Comparison of ENCODE assay signal across 21 cellular contexts in genomic region chr4:139839664-139840063, GRCh38.
DNase-seq lines count a peak whose midpoint lies in the region; ATAC-seq and TF ChIP-seq lines count a peak whose summit lies in the region.
"Had no signal": no experiment of that assay in that cellular context is flagged by ENCODE, and none has a peak within 500 bp of the region (broad histone marks: within the 10 kb centered on the region; RNA-seq: fewer than 3 reads in every experiment).

No MANE protein-coding gene starts in this region.

- H4K20me1 ChIP-seq in hepatocyte (ENCODE audit: insufficient read depth, poor library complexity, severe bottlenecking) = no peaks in the 10 kb centered on the region

- peaks cover 3% of the 10 kb centered on the region for H3K9me3 Mint-ChIP-seq in neural crest cell
- H3K9me3 Mint-ChIP-seq: CD8-positive, alpha-beta T cell had no signal

- peak; percentile 54 for DNase-seq in NCI-H1092 treated with DMSO at 0.1 percent for 48 hours (lab: John Stamatoyannopoulos, UW)
- DNase-seq in NCI-H1092 (lab: John Stamatoyannopoulos, UW) = no peak
- peak; percentile 23 for DNase-seq in SK-N-DZ (ENCODE audit: low spot score)
- no peak for DNase-seq in hepatocyte (ENCODE audit: low spot score)
- no peak for DNase-seq in neural crest cell (ENCODE audit: low read depth, low spot score)
- DNase-seq in stimulated activated CD4-positive, alpha-beta T cell treated with anti-CD3 and anti-CD28 coated beads, Interleukin-4, amount 100 ng/mL, for 1 hour = no peak
- no peak for DNase-seq in SIG-M5 (lab: John Stamatoyannopoulos, UW)
- DNase-seq: ACHN; CD8-positive, alpha-beta T cell; DND-41; H7; Kasumi-1; NCI-H1694; NCI-H2171; PC-9; SHP77 treated with DMSO at 0.1 percent for 48 hours had no signal

- no peak for ATAC-seq in GM21381 (IDR thresholded peaks at IDR 0.05; ENCODE audit: unreplicated experiment)
- ATAC-seq: CD8-positive, alpha-beta T cell; GM12878 had no signal

- H3K4me3 Mint-ChIP-seq in neural crest cell = no peak overlapping the region
- H3K4me3 Mint-ChIP-seq: CD8-positive, alpha-beta T cell had no signal

- H3K27me3 Mint-ChIP-seq in neural crest cell (ENCODE audit: low read depth) = peaks cover 8% of the 10 kb centered on the region

- H2AFZ ChIP-seq in hepatocyte = no peak overlapping the region
- H2AFZ ChIP-seq: PC-9 had no signal

- TF ChIP-seq CTCF in hepatocyte (IDR thresholded peaks at IDR 0.05; ENCODE audit: poor library complexity) (no peak), neural crest cell (conservative IDR thresholded peaks at IDR 0.05) (no peak)

- H3K9me3 ChIP-seq in hepatocyte (ENCODE audit: low read depth) = no peaks in the 10 kb centered on the region
- H3K9me3 ChIP-seq: BLaER1 treated with 17β-estradiol and CSF1 and Interleukin-3, amounts not matched to agents 10 nM and 100 nM had no signal

- H3K4me1 Mint-ChIP-seq in neural crest cell = peaks cover 66% of the 10 kb centered on the region

- H3K27ac ChIP-seq in hepatocyte = no peak overlapping the region
- H3K27ac ChIP-seq: 22Rv1; BLaER1 treated with 17β-estradiol and CSF1 and Interleukin-3, amounts not matched to agents 10 nM and 100 nM; PC-9; RWPE1 had no signal

- H3K4me3 ChIP-seq in hepatocyte = no peak overlapping the region
- H3K4me3 ChIP-seq: BLaER1 treated with 17β-estradiol and CSF1 and Interleukin-3, amounts not matched to agents 10 nM and 100 nM; GM12878; PC-9 had no signal

- 83% methylated on average over 4 of the region's 4 CpGs for WGBS in hepatocyte (ENCODE audit: low lambda C conversion rate, missing lambda C conversion rate)

- peaks cover 2% of the 10 kb centered on the region for H3K36me3 Mint-ChIP-seq in neural crest cell (ENCODE audit: low read depth)
- H3K36me3 Mint-ChIP-seq: CD8-positive, alpha-beta T cell had no signal

- no peaks in the 10 kb centered on the region for H3K9me2 ChIP-seq in hepatocyte (replicated peaks; ENCODE audit: insufficient read depth)

- peaks cover 16% of the 10 kb centered on the region for H3K4me1 ChIP-seq in hepatocyte (ENCODE audit: insufficient read depth)

- peak overlapping the region; percentile 20 for H3K4me2 ChIP-seq in hepatocyte
- H3K4me2 ChIP-seq: BLaER1 treated with 17β-estradiol and CSF1 and Interleukin-3, amounts not matched to agents 10 nM and 100 nM; PC-9 had no signal

- no peaks in the 10 kb centered on the region for H3K27me3 ChIP-seq in hepatocyte
- H3K27me3 ChIP-seq: BLaER1 treated with 17β-estradiol and CSF1 and Interleukin-3, amounts not matched to agents 10 nM and 100 nM had no signal

- peaks cover 17% of the 10 kb centered on the region for H3K79me2 ChIP-seq in hepatocyte

- H3K36me3 ChIP-seq in hepatocyte (replicated peaks; ENCODE audit: insufficient read depth, low read depth) = no peaks in the 10 kb centered on the region

- peak overlapping the region; percentile 66 for H3K27ac Mint-ChIP-seq in neural crest cell (ENCODE audit: unreplicated experiment)
- H3K27ac Mint-ChIP-seq: CD8-positive, alpha-beta T cell had no signal

Comparison
In these comparisons a context has a peak if more than half of its experiments do, and no peak if none do; other contexts are left out.
1. DNase-seq: peak in NCI-H1092 treated with DMSO at 0.1 percent for 48 hours (single experiment) and SK-N-DZ (single experiment); none in NCI-H1092 (single experiment), hepatocyte (single experiment), neural crest cell (single experiment), stimulated activated CD4-positive, alpha-beta T cell treated with anti-CD3 and anti-CD28 coated beads, Interleukin-4, amount 100 ng/mL, for 1 hour (single experiment) and SIG-M5 (single experiment).